In the genomic region with DNA sequence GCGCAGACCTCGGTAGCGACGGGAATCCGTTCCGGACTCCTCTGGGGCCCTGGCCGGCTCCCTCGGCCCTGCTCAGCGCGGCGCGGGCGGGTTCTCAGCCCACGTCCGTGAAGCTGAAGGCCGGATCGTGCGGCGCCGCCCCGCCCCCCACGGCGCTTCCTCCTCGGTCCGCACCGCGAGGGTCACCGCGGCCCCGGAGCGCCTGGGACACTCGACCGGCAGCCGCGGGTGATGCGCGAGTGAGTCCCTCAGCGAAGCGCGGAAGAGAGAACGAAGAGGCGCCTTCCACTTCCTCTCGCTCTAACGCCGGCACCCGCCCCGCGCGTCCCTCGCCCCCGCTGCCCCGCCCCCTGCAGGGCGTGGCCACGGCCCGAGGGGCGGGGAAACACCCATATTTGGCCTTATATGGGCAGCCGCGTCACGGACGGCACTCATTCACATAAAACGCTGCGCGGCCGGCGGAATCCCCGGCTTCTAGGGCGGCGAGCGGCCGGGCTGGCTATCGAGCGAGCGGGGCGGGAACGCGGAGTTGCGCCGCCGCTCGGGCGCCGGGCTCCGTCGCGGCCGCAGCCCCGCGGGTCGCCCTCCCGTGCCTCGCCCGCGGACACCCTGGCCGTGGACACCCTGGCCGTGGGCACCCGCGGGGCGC, we compare ENCODE assay signal across 1 cellular context.
A peak's percentile ranks its signal among the peaks of the same experiment; 100 is the strongest.
TF ChIP-seq lines count a peak whose summit lies in the region.

A gene with protein sequence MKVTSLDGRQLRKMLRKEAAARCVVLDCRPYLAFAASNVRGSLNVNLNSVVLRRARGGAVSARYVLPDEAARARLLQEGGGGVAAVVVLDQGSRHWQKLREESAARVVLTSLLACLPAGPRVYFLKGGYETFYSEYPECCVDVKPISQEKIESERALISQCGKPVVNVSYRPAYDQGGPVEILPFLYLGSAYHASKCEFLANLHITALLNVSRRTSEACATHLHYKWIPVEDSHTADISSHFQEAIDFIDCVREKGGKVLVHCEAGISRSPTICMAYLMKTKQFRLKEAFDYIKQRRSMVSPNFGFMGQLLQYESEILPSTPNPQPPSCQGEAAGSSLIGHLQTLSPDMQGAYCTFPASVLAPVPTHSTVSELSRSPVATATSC (plus strand): TSS at position 470 of the 649 bp plus-strand sequence. CDS start 215 bp downstream, outside the sequence.

TF ChIP-seq in HepG2, 621 proteins besides CTCF, POLR2A, EP300 and RAD21 (continued from another document and continues in another):
- TF ChIP-seq MEF2D (CRISPR knock-in tag; IDR thresholded peaks at IDR 0.05) (no peak), ZNF570 (CRISPR knock-in tag; IDR thresholded peaks at IDR 0.05; ENCODE audit: borderline replicate concordance) (no peak), SOX13 (IDR thresholded peaks at IDR 0.05) (no peak), SOX13 (CRISPR knock-in tag; conservative IDR thresholded peaks at IDR 0.05 in 1 of 2, IDR thresholded peaks at IDR 0.05 in 1 of 2) (no peak), GABPB1 (CRISPR knock-in tag; IDR thresholded peaks at IDR 0.05) (peak; percentile 78; the same call in 1 of the 2 replicates), AGO1 (IDR thresholded peaks at IDR 0.05; ENCODE audit: low read depth, low read length, poor library complexity, severe bottlenecking) (no peak), ZSCAN25 (CRISPR knock-in tag; IDR thresholded peaks at IDR 0.05) (no peak), ARNT2 (CRISPR knock-in tag; IDR thresholded peaks at IDR 0.05; ENCODE audit: low read depth) (no peak), ZNF253 (CRISPR knock-in tag; IDR thresholded peaks at IDR 0.05; ENCODE audit: borderline replicate concordance) (peak; percentile 74; the same call in 1 of the 2 replicates), MEIS1 (CRISPR knock-in tag; IDR thresholded peaks at IDR 0.05; ENCODE audit: borderline replicate concordance) (no peak), JDP2 (CRISPR knock-in tag; IDR thresholded peaks at IDR 0.05; ENCODE audit: borderline replicate concordance) (no peak), HNF4A (CRISPR knock-in tag; IDR thresholded peaks at IDR 0.05) (no peak), AGO2 (optimal IDR thresholded peaks at IDR 0.05; ENCODE audit: low read depth, low read length) (no peak), PHF21A (CRISPR knock-in tag; IDR thresholded peaks at IDR 0.05) (no peak), MYNN (CRISPR knock-in tag; IDR thresholded peaks at IDR 0.05; ENCODE audit: low read depth) (no peak), ELF4 (CRISPR knock-in tag; IDR thresholded peaks at IDR 0.05; ENCODE audit: borderline replicate concordance) (no peak), HMGA1 (CRISPR knock-in tag; conservative IDR thresholded peaks at IDR 0.05) (no peak), ZFP36 (IDR thresholded peaks at IDR 0.05; ENCODE audit: borderline replicate concordance, low read depth, low read length, partially characterized antibody) (peak; percentile 72), KDM5B (CRISPR knock-in tag; IDR thresholded peaks at IDR 0.05; ENCODE audit: borderline replicate concordance) (no peak; the same call in 1 of the 2 replicates), ZNF484 (CRISPR knock-in tag; IDR thresholded peaks at IDR 0.05; ENCODE audit: borderline replicate concordance, low read depth) (no peak), ZNF75D (CRISPR knock-in tag; IDR thresholded peaks at IDR 0.05; ENCODE audit: borderline replicate concordance) (no peak), ZMAT3 (CRISPR knock-in tag; conservative IDR thresholded peaks at IDR 0.05) (no peak), TOE1 (CRISPR knock-in tag; IDR thresholded peaks at IDR 0.05) (no peak)
- TF ChIP-seq, protein P1, sequence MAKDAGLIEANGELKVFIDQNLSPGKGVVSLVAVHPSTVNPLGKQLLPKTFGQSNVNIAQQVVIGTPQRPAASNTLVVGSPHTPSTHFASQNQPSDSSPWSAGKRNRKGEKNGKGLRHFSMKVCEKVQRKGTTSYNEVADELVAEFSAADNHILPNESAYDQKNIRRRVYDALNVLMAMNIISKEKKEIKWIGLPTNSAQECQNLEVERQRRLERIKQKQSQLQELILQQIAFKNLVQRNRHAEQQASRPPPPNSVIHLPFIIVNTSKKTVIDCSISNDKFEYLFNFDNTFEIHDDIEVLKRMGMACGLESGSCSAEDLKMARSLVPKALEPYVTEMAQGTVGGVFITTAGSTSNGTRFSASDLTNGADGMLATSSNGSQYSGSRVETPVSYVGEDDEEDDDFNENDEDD (CRISPR knock-in tag; IDR thresholded peaks at IDR 0.05; ENCODE audit: borderline replicate concordance) = no peak
- TF ChIP-seq, protein P2, sequence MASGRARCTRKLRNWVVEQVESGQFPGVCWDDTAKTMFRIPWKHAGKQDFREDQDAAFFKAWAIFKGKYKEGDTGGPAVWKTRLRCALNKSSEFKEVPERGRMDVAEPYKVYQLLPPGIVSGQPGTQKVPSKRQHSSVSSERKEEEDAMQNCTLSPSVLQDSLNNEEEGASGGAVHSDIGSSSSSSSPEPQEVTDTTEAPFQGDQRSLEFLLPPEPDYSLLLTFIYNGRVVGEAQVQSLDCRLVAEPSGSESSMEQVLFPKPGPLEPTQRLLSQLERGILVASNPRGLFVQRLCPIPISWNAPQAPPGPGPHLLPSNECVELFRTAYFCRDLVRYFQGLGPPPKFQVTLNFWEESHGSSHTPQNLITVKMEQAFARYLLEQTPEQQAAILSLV (CRISPR knock-in tag; IDR thresholded peaks at IDR 0.05; ENCODE audit: borderline replicate concordance) = no peak
- TF ChIP-seq, protein P3, sequence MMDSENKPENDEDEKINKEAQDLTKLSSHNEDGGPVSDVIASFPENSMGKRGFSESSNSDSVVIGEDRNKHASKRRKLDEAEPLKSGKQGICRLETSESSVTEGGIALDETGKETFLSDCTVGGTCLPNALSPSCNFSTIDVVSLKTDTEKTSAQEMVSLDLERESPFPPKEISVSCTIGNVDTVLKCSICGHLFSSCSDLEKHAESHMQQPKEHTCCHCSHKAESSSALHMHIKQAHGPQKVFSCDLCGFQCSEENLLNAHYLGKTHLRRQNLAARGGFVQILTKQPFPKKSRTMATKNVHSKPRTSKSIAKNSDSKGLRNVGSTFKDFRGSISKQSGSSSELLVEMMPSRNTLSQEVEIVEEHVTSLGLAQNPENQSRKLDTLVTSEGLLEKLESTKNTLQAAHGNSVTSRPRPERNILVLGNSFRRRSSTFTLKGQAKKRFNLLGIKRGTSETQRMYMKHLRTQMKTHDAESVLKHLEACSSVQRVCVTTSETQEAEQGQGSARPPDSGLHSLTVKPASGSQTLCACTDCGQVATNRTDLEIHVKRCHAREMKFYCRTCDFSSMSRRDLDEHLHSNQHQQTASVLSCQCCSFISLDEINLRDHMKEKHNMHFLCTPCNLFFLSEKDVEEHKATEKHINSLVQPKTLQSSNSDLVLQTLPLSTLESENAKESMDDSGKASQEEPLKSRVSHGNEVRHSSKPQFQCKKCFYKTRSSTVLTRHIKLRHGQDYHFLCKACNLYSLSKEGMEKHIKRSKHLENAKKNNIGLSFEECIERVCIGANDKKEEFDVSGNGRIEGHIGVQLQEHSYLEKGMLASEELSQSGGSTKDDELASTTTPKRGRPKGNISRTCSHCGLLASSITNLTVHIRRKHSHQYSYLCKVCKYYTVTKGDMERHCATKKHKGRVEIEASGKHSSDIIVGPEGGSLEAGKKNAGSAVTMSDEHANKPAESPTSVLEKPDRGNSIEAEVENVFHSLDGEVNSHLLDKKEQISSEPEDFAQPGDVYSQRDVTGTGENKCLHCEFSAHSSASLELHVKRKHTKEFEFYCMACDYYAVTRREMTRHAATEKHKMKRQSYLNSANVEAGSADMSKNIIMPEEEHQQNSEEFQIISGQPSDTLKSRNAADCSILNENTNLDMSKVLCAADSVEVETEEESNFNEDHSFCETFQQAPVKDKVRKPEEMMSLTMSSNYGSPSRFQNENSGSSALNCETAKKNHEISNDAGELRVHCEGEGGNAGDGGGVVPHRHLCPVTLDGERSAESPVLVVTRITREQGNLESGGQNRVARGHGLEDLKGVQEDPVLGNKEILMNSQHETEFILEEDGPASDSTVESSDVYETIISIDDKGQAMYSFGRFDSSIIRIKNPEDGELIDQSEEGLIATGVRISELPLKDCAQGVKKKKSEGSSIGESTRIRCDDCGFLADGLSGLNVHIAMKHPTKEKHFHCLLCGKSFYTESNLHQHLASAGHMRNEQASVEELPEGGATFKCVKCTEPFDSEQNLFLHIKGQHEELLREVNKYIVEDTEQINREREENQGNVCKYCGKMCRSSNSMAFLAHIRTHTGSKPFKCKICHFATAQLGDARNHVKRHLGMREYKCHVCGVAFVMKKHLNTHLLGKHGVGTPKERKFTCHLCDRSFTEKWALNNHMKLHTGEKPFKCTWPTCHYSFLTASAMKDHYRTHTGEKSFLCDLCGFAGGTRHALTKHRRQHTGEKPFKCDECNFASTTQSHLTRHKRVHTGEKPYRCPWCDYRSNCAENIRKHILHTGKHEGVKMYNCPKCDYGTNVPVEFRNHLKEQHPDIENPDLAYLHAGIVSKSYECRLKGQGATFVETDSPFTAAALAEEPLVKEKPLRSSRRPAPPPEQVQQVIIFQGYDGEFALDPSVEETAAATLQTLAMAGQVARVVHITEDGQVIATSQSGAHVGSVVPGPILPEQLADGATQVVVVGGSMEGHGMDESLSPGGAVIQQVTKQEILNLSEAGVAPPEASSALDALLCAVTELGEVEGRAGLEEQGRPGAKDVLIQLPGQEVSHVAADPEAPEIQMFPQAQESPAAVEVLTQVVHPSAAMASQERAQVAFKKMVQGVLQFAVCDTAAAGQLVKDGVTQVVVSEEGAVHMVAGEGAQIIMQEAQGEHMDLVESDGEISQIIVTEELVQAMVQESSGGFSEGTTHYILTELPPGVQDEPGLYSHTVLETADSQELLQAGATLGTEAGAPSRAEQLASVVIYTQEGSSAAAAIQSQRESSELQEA (CRISPR knock-in tag; IDR thresholded peaks at IDR 0.05; ENCODE audit: not compliant biosample characterization) = no peak
- TF ChIP-seq, protein P4, sequence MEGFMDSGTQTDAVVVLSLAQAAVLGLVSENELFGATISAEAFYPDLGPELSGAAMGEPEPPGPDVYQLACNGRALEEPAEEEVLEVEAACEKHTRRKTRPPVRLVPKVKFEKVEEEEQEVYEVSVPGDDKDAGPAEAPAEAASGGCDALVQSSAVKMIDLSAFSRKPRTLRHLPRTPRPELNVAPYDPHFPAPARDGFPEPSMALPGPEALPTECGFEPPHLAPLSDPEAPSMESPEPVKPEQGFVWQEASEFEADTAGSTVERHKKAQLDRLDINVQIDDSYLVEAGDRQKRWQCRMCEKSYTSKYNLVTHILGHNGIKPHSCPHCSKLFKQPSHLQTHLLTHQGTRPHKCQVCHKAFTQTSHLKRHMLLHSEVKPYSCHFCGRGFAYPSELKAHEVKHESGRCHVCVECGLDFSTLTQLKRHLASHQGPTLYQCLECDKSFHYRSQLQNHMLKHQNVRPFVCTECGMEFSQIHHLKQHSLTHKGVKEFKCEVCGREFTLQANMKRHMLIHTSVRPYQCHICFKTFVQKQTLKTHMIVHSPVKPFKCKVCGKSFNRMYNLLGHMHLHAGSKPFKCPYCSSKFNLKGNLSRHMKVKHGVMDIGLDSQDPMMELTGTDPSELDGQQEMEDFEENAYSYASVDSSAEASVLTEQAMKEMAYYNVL (CRISPR knock-in tag; IDR thresholded peaks at IDR 0.05; ENCODE audit: borderline replicate concordance) = no peak
- TF ChIP-seq, protein P5, sequence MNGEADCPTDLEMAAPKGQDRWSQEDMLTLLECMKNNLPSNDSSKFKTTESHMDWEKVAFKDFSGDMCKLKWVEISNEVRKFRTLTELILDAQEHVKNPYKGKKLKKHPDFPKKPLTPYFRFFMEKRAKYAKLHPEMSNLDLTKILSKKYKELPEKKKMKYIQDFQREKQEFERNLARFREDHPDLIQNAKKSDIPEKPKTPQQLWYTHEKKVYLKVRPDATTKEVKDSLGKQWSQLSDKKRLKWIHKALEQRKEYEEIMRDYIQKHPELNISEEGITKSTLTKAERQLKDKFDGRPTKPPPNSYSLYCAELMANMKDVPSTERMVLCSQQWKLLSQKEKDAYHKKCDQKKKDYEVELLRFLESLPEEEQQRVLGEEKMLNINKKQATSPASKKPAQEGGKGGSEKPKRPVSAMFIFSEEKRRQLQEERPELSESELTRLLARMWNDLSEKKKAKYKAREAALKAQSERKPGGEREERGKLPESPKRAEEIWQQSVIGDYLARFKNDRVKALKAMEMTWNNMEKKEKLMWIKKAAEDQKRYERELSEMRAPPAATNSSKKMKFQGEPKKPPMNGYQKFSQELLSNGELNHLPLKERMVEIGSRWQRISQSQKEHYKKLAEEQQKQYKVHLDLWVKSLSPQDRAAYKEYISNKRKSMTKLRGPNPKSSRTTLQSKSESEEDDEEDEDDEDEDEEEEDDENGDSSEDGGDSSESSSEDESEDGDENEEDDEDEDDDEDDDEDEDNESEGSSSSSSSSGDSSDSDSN (CRISPR knock-in tag; IDR thresholded peaks at IDR 0.05) = peak; percentile 63; the same call in 1 of the 2 replicates
- TF ChIP-seq, protein P6, sequence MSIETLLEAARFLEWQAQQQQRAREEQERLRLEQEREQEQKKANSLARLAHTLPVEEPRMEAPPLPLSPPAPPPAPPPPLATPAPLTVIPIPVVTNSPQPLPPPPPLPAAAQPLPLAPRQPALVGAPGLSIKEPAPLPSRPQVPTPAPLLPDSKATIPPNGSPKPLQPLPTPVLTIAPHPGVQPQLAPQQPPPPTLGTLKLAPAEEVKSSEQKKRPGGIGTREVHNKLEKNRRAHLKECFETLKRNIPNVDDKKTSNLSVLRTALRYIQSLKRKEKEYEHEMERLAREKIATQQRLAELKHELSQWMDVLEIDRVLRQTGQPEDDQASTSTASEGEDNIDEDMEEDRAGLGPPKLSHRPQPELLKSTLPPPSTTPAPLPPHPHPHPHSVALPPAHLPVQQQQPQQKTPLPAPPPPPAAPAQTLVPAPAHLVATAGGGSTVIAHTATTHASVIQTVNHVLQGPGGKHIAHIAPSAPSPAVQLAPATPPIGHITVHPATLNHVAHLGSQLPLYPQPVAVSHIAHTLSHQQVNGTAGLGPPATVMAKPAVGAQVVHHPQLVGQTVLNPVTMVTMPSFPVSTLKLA (IDR thresholded peaks at IDR 0.05) = no peak
- TF ChIP-seq, protein P7, sequence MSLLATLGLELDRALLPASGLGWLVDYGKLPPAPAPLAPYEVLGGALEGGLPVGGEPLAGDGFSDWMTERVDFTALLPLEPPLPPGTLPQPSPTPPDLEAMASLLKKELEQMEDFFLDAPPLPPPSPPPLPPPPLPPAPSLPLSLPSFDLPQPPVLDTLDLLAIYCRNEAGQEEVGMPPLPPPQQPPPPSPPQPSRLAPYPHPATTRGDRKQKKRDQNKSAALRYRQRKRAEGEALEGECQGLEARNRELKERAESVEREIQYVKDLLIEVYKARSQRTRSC (CRISPR knock-in tag; IDR thresholded peaks at IDR 0.05; ENCODE audit: low read depth) = no peak
- TF ChIP-seq, protein P8, sequence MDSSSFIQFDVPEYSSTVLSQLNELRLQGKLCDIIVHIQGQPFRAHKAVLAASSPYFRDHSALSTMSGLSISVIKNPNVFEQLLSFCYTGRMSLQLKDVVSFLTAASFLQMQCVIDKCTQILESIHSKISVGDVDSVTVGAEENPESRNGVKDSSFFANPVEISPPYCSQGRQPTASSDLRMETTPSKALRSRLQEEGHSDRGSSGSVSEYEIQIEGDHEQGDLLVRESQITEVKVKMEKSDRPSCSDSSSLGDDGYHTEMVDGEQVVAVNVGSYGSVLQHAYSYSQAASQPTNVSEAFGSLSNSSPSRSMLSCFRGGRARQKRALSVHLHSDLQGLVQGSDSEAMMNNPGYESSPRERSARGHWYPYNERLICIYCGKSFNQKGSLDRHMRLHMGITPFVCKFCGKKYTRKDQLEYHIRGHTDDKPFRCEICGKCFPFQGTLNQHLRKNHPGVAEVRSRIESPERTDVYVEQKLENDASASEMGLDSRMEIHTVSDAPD (CRISPR knock-in tag; IDR thresholded peaks at IDR 0.05) = no peak
